ENCODE assay signal across 14 cellular contexts in the genomic region with DNA sequence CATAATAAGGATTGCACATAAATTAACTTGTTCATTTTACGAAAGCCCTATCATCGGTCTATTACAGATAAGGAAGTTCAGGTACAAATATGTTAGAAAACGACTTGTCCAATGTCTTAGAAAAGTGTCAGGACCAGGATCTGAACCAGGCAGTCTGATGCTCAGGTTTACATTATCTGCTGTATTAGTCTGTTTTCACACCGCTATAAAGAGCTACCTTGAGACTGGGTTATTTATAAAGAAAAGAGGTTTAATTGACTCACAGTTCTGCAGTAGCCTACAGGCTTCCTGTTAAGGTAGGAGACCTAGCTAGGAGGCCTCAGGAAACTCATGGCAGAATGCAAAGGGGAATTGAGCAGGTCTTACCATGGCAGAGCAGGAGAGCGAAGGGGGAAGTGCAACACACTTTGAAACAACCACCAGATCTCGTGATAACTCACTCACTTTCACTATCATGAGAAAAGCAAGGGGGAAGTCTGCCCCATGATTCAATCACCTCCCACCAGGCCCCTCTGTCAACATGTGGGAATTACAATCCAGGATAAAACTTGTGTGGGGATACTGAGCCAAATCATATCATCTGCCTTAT. TPM values are rescaled to one million over a fixed set of nuclear protein-coding genes. Genes with fewer than 3 reads are reported as not detected.
A peak's percentile ranks its signal among the peaks of the same experiment; 100 is the strongest.
DNase-seq lines count a peak whose midpoint lies in the region; ATAC-seq, FAIRE-seq and TF ChIP-seq lines count a peak whose summit lies in the region.
"Had no signal": no experiment of that assay in that cellular context is flagged by ENCODE, and none has a peak within 500 bp of the region (broad histone marks: within the 10 kb centered on the region; RNA-seq: fewer than 3 reads in every experiment).

No MANE protein-coding gene starts in this region.

- H3K79me2 ChIP-seq in HepG2 (ENCODE audit: insufficient read depth, low read length), result no peaks in the 10 kb centered on the region

- no peaks in the 10 kb centered on the region for H3K4me1 Mint-ChIP-seq in MCF 10A (ENCODE audit: insufficient read depth, unreplicated experiment)

- H3K27ac Mint-ChIP-seq in MCF 10A (ENCODE audit: low read depth, unreplicated experiment), result no peak overlapping the region
- H3K27ac Mint-ChIP-seq: activated T-helper 2 cell treated with anti-CD3 and anti-CD28 coated beads, Interferon-gamma antibody, Interleukin-2, Interleukin-4, amounts not matched to agents 10 μg/mL and 5 μg/mL and 100 μg/mL, durations not matched to agents 14 hours and 24 hours and 36 hours had no signal

- H3K9me3 ChIP-seq in HepG2 (ENCODE audit: low read length), result no peaks in the 10 kb centered on the region
- H3K9me3 ChIP-seq: tibial artery had no signal

- no peak overlapping the region for H3K27ac ChIP-seq in HepG2 (ENCODE audit: extremely low read length, insufficient read depth, low read length)
- H3K27ac ChIP-seq: tibial artery had no signal

- intact Hi-C loops in HepG2 (cut with micrococcal nuclease; ENCODE audit: unreplicated experiment), result no loop called here
- intact Hi-C loops in MCF 10A (cut with micrococcal nuclease), result no loop called here

- peak; percentile 34 for DNase-seq in GM12864 (ENCODE audit: low read depth)
- peak; percentile 76 for DNase-seq in KBM-7
- peak; percentile 16 for DNase-seq in UCSD-AML1 (lab: John Stamatoyannopoulos, UW; ENCODE audit: unreplicated experiment)
- no peak for DNase-seq in HepG2 (ENCODE audit: low spot score)
- DNase-seq in SHP77 (lab: John Stamatoyannopoulos, UW), result no peak
- no peak for DNase-seq in activated CD4-positive, alpha-beta T cell treated with anti-CD3 and anti-CD28 coated beads for 4 hours
- no peak for DNase-seq in MCF 10A (ENCODE audit: unreplicated experiment)
- DNase-seq: activated CD4-positive, alpha-beta T cell treated with anti-CD3 and anti-CD28 coated beads, Interleukin-2, amount 50 U/mL, for 1 hour; NCI-H2029; tibial artery had no signal

- H2AFZ ChIP-seq in HepG2 (ENCODE audit: low read length), result no peak overlapping the region

- H3K36me3 Mint-ChIP-seq in MCF 10A (ENCODE audit: insufficient read depth, unreplicated experiment), result no peaks in the 10 kb centered on the region

- no peaks in the 10 kb centered on the region for H3K36me3 ChIP-seq in HepG2 (replicated peaks in 1 of 2; ENCODE audit: control insufficient read depth in 1 of 2, insufficient read depth in 2 of 2, low read length in 2 of 2)
- H3K36me3 ChIP-seq: tibial artery had no signal

- H3K27me3 Mint-ChIP-seq in MCF 10A (ENCODE audit: insufficient read depth, unreplicated experiment), result no peaks in the 10 kb centered on the region

- no TSS peak for BruUV-seq in HepG2 (replicated peaks; lab: Mats Ljungman, UMichigan)
- no TSS peak for BruUV-seq in MCF 10A (replicated peaks; lab: Mats Ljungman, UMichigan)

- WGBS in HepG2 (ENCODE audit: low lambda C conversion rate), result 45% methylated on average over 6 of the region's 6 CpGs

- POLR2A ChIA-PET in HepG2 (lab: Yijun Ruan, JAX), result no interaction called here
- POLR2A ChIA-PET in MCF 10A (lab: Yijun Ruan, JAX), result no interaction called here

- H3K9me3 Mint-ChIP-seq in MCF 10A (ENCODE audit: unreplicated experiment), result no peaks in the 10 kb centered on the region
- H3K9me3 Mint-ChIP-seq: activated T-helper 2 cell treated with anti-CD3 and anti-CD28 coated beads, Interferon-gamma antibody, Interleukin-2, Interleukin-4, amounts not matched to agents 10 μg/mL and 5 μg/mL and 100 μg/mL, durations not matched to agents 14 hours and 24 hours and 36 hours had no signal

- in situ Hi-C loops in KBM-7 (cut with MboI; ENCODE audit: low pct_unique_long_range_greater_than_20kb, low sequenced_read_pairs) (no loop called here), HepG2 (cut with HindIII; ENCODE audit: extremely low pct_ligation_motif_present, low pct_unique_long_range_greater_than_20kb) (no loop called here)

- peak; percentile 63 for ATAC-seq in GM21723 (IDR thresholded peaks at IDR 0.05; ENCODE audit: unreplicated experiment)
- ATAC-seq in HepG2, result no peak
- ATAC-seq: SK-N-SH treated with all-trans-retinoic acid at 6 μM for 48 hours had no signal

- no peak for TF ChIP-seq CTCF in GM12864 (IDR thresholded peaks at IDR 0.05; ENCODE audit: low read depth, low read length, missing control alignments)
- TF ChIP-seq CTCF in HepG2 (CRISPR knock-in tag; IDR thresholded peaks at IDR 0.05), result no peak
- no peak for TF ChIP-seq CTCF in MCF 10A (IDR thresholded peaks at IDR 0.05; ENCODE audit: unreplicated experiment)

- H3K4me3 ChIP-seq in GM12864 (ENCODE audit: low read depth, low read length) (no peak overlapping the region), HepG2 (replicated peaks in 1 of 3; ENCODE audit: insufficient read depth in 1 of 3, low read depth in 2 of 3, low read length in 3 of 3) (no peak overlapping the region)
- H3K4me3 ChIP-seq: tibial artery had no signal

- no peak for TF ChIP-seq RAD21 in HepG2 (CRISPR knock-in tag; IDR thresholded peaks at IDR 0.05)

- no peak for FAIRE-seq in HepG2 (lab: Jason Lieb, UNC)
- FAIRE-seq: H54 had no signal

- no peak overlapping the region for H3K9ac ChIP-seq in HepG2 (ENCODE audit: insufficient read depth, low read depth, low read length)

- H3K27me3 ChIP-seq in HepG2 (ENCODE audit: control insufficient read depth in 1 of 2, insufficient read depth in 2 of 2, low read length in 2 of 2), result no peaks in the 10 kb centered on the region
- H3K27me3 ChIP-seq: tibial artery had no signal

- no peak for TF ChIP-seq EP300 in HepG2 (IDR thresholded peaks at IDR 0.05; ENCODE audit: low read depth in 2 of 2, low read length in 2 of 2)
- TF ChIP-seq EP300 in HepG2 (CRISPR knock-in tag; IDR thresholded peaks at IDR 0.05; ENCODE audit: borderline replicate concordance), result no peak

- CTCF ChIA-PET in HepG2 (lab: Yijun Ruan, JAX; ENCODE audit: low intra/inter-chr PET ratio, low total read pairs), result no interaction called here
- CTCF ChIA-PET in MCF 10A (lab: Yijun Ruan, JAX), result interaction anchor here (0.6 to 1.2 kb wide), 3 partner anchors 23 to 166 kb away, joined by 3 read pairs; no protein-coding TSS in a partner anchor

- H3K4me3 Mint-ChIP-seq in MCF 10A (ENCODE audit: unreplicated experiment), result no peak overlapping the region

- H4K20me1 ChIP-seq in HepG2 (ENCODE audit: insufficient read depth, low read length), result no peaks in the 10 kb centered on the region

- TF ChIP-seq POLR2A in HepG2 (IDR thresholded peaks at IDR 0.05; ENCODE audit: insufficient read depth in 1 of 2, low read depth in 2 of 2, low read length in 2 of 2), result no peak

- no peak overlapping the region for H3K4me2 ChIP-seq in HepG2 (ENCODE audit: low read depth, low read length)

- H3K4me1 ChIP-seq in HepG2 (ENCODE audit: insufficient read depth, low read length), result no peaks in the 10 kb centered on the region
- H3K4me1 ChIP-seq: tibial artery had no signal

TF ChIP-seq in HepG2, 621 proteins besides CTCF, POLR2A, EP300 and RAD21:
- TF ChIP-seq CBX5 (CRISPR knock-in tag; IDR thresholded peaks at IDR 0.05; ENCODE audit: borderline replicate concordance) (no peak), RFX3 (CRISPR knock-in tag; IDR thresholded peaks at IDR 0.05) (no peak), ZNF564 (CRISPR knock-in tag; IDR thresholded peaks at IDR 0.05) (no peak), ZNF230 (CRISPR knock-in tag; IDR thresholded peaks at IDR 0.05) (no peak), MBD4 (IDR thresholded peaks at IDR 0.05; ENCODE audit: borderline replicate concordance, low read length) (no peak), SP1 (IDR thresholded peaks at IDR 0.05) (no peak), SP1 (CRISPR knock-in tag; IDR thresholded peaks at IDR 0.05) (no peak), GATA4 (IDR thresholded peaks at IDR 0.05; ENCODE audit: borderline replicate concordance, low read depth) (no peak), ZNF720 (CRISPR knock-in tag; IDR thresholded peaks at IDR 0.05) (no peak), ZNF282 (IDR thresholded peaks at IDR 0.05; ENCODE audit: partially characterized antibody) (no peak), ZNF790 (CRISPR knock-in tag; IDR thresholded peaks at IDR 0.05; ENCODE audit: borderline replicate concordance) (no peak)
- TF ChIP-seq, protein P1, sequence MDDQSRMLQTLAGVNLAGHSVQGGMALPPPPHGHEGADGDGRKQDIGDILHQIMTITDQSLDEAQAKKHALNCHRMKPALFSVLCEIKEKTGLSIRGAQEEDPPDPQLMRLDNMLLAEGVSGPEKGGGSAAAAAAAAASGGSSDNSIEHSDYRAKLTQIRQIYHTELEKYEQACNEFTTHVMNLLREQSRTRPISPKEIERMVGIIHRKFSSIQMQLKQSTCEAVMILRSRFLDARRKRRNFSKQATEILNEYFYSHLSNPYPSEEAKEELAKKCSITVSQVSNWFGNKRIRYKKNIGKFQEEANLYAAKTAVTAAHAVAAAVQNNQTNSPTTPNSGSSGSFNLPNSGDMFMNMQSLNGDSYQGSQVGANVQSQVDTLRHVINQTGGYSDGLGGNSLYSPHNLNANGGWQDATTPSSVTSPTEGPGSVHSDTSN (CRISPR knock-in tag; IDR thresholded peaks at IDR 0.05; ENCODE audit: borderline replicate concordance), result no peak

RNA-seq across cellular contexts. Expression of a gene that starts 45.8 kb away (rescaled TPM):
- total RNA-seq in HepG2 (2016; rRNA removed; fragmentation: Illumina TruSeq; extraction: Trizol), result 31.5 and 47.7 TPM in 2 replicates
- 7.7 and 9.3 TPM in 2 replicates for total RNA-seq in HepG2 (2016; cell fraction: cytosol; rRNA removed; fragmentation: Illumina TruSeq; extraction: Trizol; ENCODE audit: low read depth)
- total RNA-seq in HepG2 (2016; cell fraction: insoluble cytoplasmic fraction; rRNA removed; fragmentation: Illumina TruSeq; extraction: Trizol), result 33.4 and 49.5 TPM in 2 replicates
- total RNA-seq in HepG2 (2016; cell fraction: membrane; rRNA removed; fragmentation: Illumina TruSeq; extraction: Trizol), result 11.5 and 12.4 TPM in 2 replicates
- 45.0 and 48.7 TPM in 2 replicates for total RNA-seq in HepG2 (2016; cell fraction: nucleus; rRNA removed; fragmentation: Illumina TruSeq; extraction: Trizol)
- polyA plus RNA-seq in HepG2 (2011; rRNA removed), result 10.8 and 10.9 TPM in 2 replicates
- polyA plus RNA-seq in HepG2 (2011; cell fraction: cytosol; rRNA removed), result 13.3 and 13.6 TPM in 2 replicates
- polyA plus RNA-seq in HepG2 (2011; cell fraction: nucleus; rRNA removed), result 12.0 and 12.4 TPM in 2 replicates
- 26.9 and 28.2 TPM in 2 replicates for polyA plus RNA-seq in HepG2 (2012)
- polyA plus RNA-seq in HepG2 (2016; cell fraction: cytosol; fragmentation: Illumina TruSeq; extraction: Trizol; ENCODE audit: low read depth), result 1.1 and 1.4 TPM in 2 replicates
- 26.8 and 32.2 TPM in 2 replicates for polyA plus RNA-seq in HepG2 (2016; cell fraction: insoluble cytoplasmic fraction; fragmentation: Illumina TruSeq; extraction: Trizol; ENCODE audit: low read depth)
- polyA plus RNA-seq in HepG2 (2016; cell fraction: membrane; fragmentation: Illumina TruSeq; extraction: Trizol; ENCODE audit: low read depth), result 3.4 and 3.7 TPM in 2 replicates
- 44.3 and 45.5 TPM in 2 replicates for polyA plus RNA-seq in HepG2 (2016; cell fraction: nucleus; fragmentation: Illumina TruSeq; extraction: Trizol; ENCODE audit: insufficient read depth, low read depth)
- polyA minus RNA-seq in HepG2 (2011; rRNA and poly(A)+ RNA removed; ENCODE audit: low replicate concordance), result 15.3 and 32.9 TPM in 2 replicates
- 24.1 and 25.6 TPM in 2 replicates for polyA minus RNA-seq in HepG2 (2011; cell fraction: cytosol; rRNA and poly(A)+ RNA removed)
- 36.9 and 37.2 TPM in 2 replicates for polyA minus RNA-seq in HepG2 (2011; cell fraction: nucleus; rRNA and poly(A)+ RNA removed)
- total RNA-seq in MCF 10A (2022), result 21.5 and 25.8 TPM in 2 replicates

Comparison
In these comparisons a context has a peak if more than half of its experiments do, and no peak if none do; other contexts are left out.
1. DNase-seq: peak in GM12864 (single experiment), KBM-7 (single experiment) and UCSD-AML1 (single experiment); none in HepG2 (single experiment), SHP77 (0 of 2), activated CD4-positive, alpha-beta T cell treated with anti-CD3 and anti-CD28 coated beads for 4 hours (0 of 2) and MCF 10A (single experiment).